Comparison of ENCODE assay signal across 6 cellular contexts in genomic region chr15:50891159-50891558, GRCh38.
"Had no signal": no experiment of that assay in that cellular context is flagged by ENCODE, and none has a peak within 500 bp of the region (broad histone marks: within the 10 kb centered on the region; RNA-seq: fewer than 3 reads in every experiment).

No MANE protein-coding gene starts in this region.

- H3K4me2 ChIP-seq: KMS-11 had no signal

- DNase-seq: KBM-7, KG1 had no signal

- ATAC-seq: HepG2 had no signal

- FAIRE-seq: HepG2, HTR-8/SVneo had no signal

- H3K9ac ChIP-seq: KMS-11 had no signal

- H3K27ac ChIP-seq: HL-60, KMS-11 had no signal
